In the genomic region with DNA sequence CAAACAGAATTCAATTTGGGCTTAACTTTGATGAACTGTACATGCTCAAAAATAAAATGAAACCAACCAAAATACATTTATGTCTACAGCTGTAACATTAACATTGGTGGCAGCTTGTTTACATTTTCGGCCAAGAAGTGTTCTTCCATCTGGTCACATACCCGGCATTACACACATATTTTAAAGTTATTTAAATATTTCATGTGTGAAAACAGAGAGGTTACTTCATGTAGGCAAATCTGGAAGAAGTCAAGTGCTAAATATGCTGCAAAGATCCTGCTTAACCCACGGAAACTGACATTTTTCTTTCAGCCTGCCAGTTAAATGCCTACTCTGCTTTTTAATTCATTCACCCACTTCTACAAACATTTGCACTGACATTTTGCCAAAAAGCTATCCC, we compare ENCODE assay signal across 19 cellular contexts.
DNase-seq lines count a peak whose midpoint lies in the region; ATAC-seq and TF ChIP-seq lines count a peak whose summit lies in the region.
"Had no signal": no experiment of that assay in that cellular context is flagged by ENCODE, and none has a peak within 500 bp of the region (broad histone marks: within the 10 kb centered on the region; RNA-seq: fewer than 3 reads in every experiment).

No MANE protein-coding gene starts in this region.

- H3K4me3 Mint-ChIP-seq in brain = peak overlapping the region in 1 of 5 experiments; percentile 27

- H3K4me3 ChIP-seq in vagina = no peak overlapping the region
- H3K4me3 ChIP-seq: gastroesophageal sphincter, left lung, ovary, sigmoid colon, suprapubic skin had no signal

- peak overlapping the region in 3 of 5 experiments; percentile 22 to 35 (median 32) for H3K27ac Mint-ChIP-seq in brain

- H3K9me3 Mint-ChIP-seq in brain = peaks cover 0 to 2% (median 0%) of the 10 kb centered on the region in 5 experiments

- no peaks in the 10 kb centered on the region for H3K36me3 ChIP-seq in vagina
- H3K36me3 ChIP-seq: BE2C, gastroesophageal sphincter, left lung, ovary, sigmoid colon, suprapubic skin had no signal

- no peaks in the 10 kb centered on the region for H3K9me3 ChIP-seq in vagina
- H3K9me3 ChIP-seq: BE2C, gastroesophageal sphincter, left lung, ovary, sigmoid colon, suprapubic skin had no signal

- TF ChIP-seq POLR2A in vagina (IDR thresholded peaks at IDR 0.05) = no peak

- no peaks in the 10 kb centered on the region for H3K27me3 ChIP-seq in vagina
- H3K27me3 ChIP-seq: BE2C, gastroesophageal sphincter, ovary, sigmoid colon, suprapubic skin had no signal

- TF ChIP-seq CTCF in brain (conservative IDR thresholded peaks at IDR 0.05) (no peak), vagina (IDR thresholded peaks at IDR 0.05) (no peak)

- no peak for ATAC-seq in HG02623 (IDR thresholded peaks at IDR 0.05; ENCODE audit: unreplicated experiment)
- ATAC-seq: gastroesophageal sphincter, left lung, Right ventricle myocardium inferior had no signal

- H3K4me1 Mint-ChIP-seq in brain = peaks cover 79% of the 10 kb centered on the region

- no peaks in the 10 kb centered on the region for H3K36me3 Mint-ChIP-seq in brain

- intact Hi-C loops in vagina (cut with DNase I) = no loop called here

- DNase-seq in EL = peak; percentile 72
- peak; percentile 12 for DNase-seq in HS-27A (ENCODE audit: low read depth)
- DNase-seq in middle frontal gyrus (ENCODE audit: extremely low spot score, low spot score) = peak; percentile 15
- DNase-seq in activated CD4-positive, alpha-beta T cell treated with anti-CD3 and anti-CD28 coated beads for 48 hours = no peak
- DNase-seq in AG20443 (ENCODE audit: low spot score) = no peak
- no peak for DNase-seq in vagina (ENCODE audit: extremely low spot score in 2 of 2)
- DNase-seq: activated CD4-positive, CD25-positive, alpha-beta regulatory T cell; amniotic stem cell; BE2C; left lung; NCI-H1930; ovary; sigmoid colon; stimulated activated CD4-positive, alpha-beta T cell treated with anti-CD3 and anti-CD28 coated beads, Interleukin-2, amount 100 ng/mL, for 48 hours had no signal

- H3K4me1 ChIP-seq in vagina = peaks cover 35% of the 10 kb centered on the region
- H3K4me1 ChIP-seq: BE2C had no signal

- peaks cover 3% of the 10 kb centered on the region for H3K27me3 Mint-ChIP-seq in brain

- H3K27ac ChIP-seq in vagina = no peak overlapping the region
- H3K27ac ChIP-seq: gastroesophageal sphincter, left lung, ovary, suprapubic skin had no signal

Comparison
In these comparisons a context has a peak if more than half of its experiments do, and no peak if none do; other contexts are left out.
1. DNase-seq: peak in EL (single experiment), HS-27A (single experiment) and middle frontal gyrus (single experiment); none in activated CD4-positive, alpha-beta T cell treated with anti-CD3 and anti-CD28 coated beads for 48 hours (single experiment), AG20443 (single experiment) and vagina (0 of 2).